ENCODE assay signal across 1 cellular context in genomic region chr17:77086433-77087010, GRCh38.
TF ChIP-seq lines count a peak whose summit lies in the region.

No MANE protein-coding gene starts in this region.

TF ChIP-seq in K562, 482 proteins besides CTCF, POLR2A, EP300 and RAD21 (continued from another document and continues in another):
- TF ChIP-seq ZHX1 (conservative IDR thresholded peaks at IDR 0.05; ENCODE audit: low read length): no peak
- 0 out of 2 replicates have a peak, but pooled peaks have one; percentile 16 for TF ChIP-seq HDAC2 (IDR thresholded peaks at IDR 0.05)
- no peak for TF ChIP-seq FOXM1 (IDR thresholded peaks at IDR 0.05; ENCODE audit: low read depth)
- no peak for TF ChIP-seq FOXM1 (CRISPR knock-in tag; IDR thresholded peaks at IDR 0.05; ENCODE audit: low read depth)
- TF ChIP-seq TFAP4 (CRISPR knock-in tag; IDR thresholded peaks at IDR 0.05; ENCODE audit: borderline replicate concordance): peak; percentile 58; the same call in 1 of the 2 replicates
- no peak for TF ChIP-seq KLF6 (CRISPR knock-in tag; IDR thresholded peaks at IDR 0.05; ENCODE audit: borderline replicate concordance)
- no peak for TF ChIP-seq FUS (optimal IDR thresholded peaks at IDR 0.05; ENCODE audit: low read depth, low read length)
- TF ChIP-seq ZBTB26 (CRISPR knock-in tag; IDR thresholded peaks at IDR 0.05): no peak
- peak; percentile 58; the same call in 1 of the 2 replicates for TF ChIP-seq CREM (IDR thresholded peaks at IDR 0.05; ENCODE audit: low read depth)
- TF ChIP-seq ADNP (tag; IDR thresholded peaks at IDR 0.05): no peak
- TF ChIP-seq HDAC8 (tag; IDR thresholded peaks at IDR 0.05): no peak
- TF ChIP-seq ZNF696 (CRISPR knock-in tag; conservative IDR thresholded peaks at IDR 0.05): no peak
- peak; percentile 50 for TF ChIP-seq DEAF1 (CRISPR knock-in tag; IDR thresholded peaks at IDR 0.05)
- TF ChIP-seq STAG1 (CRISPR knock-in tag; IDR thresholded peaks at IDR 0.05; ENCODE audit: borderline replicate concordance): peak; percentile 47; the same call in 1 of the 2 replicates
- TF ChIP-seq MNT (conservative IDR thresholded peaks at IDR 0.05): peak; percentile 27 to 31; a peak in 1 of 4 replicates
- no peak for TF ChIP-seq ZNF511 (CRISPR knock-in tag; IDR thresholded peaks at IDR 0.05)
- TF ChIP-seq SMAD1 (IDR thresholded peaks at IDR 0.05; ENCODE audit: low read depth, low read length, partially characterized antibody): no peak
- no peak for TF ChIP-seq HOMEZ (CRISPR knock-in tag; IDR thresholded peaks at IDR 0.05)
- no peak for TF ChIP-seq ZNF253 (CRISPR knock-in tag; conservative IDR thresholded peaks at IDR 0.05)
- no peak for TF ChIP-seq CREB1 (IDR thresholded peaks at IDR 0.05)
- TF ChIP-seq CREB1 (CRISPR knock-in tag; IDR thresholded peaks at IDR 0.05): peak; percentile 41; the same call in 1 of the 2 replicates
- TF ChIP-seq FOXO4 (CRISPR knock-in tag; IDR thresholded peaks at IDR 0.05): no peak
- no peak for TF ChIP-seq ATF1 (CRISPR knock-in tag; IDR thresholded peaks at IDR 0.05)
- 0 out of 2 replicates have a peak, but pooled peaks have one; percentile 11 for TF ChIP-seq ATF1 (tag; IDR thresholded peaks at IDR 0.05)
- TF ChIP-seq UBTF (IDR thresholded peaks at IDR 0.05; ENCODE audit: borderline replicate concordance in 1 of 2, low read depth in 2 of 2, low read length in 2 of 2): no peak
- no peak for TF ChIP-seq MXD1 (CRISPR knock-in tag; IDR thresholded peaks at IDR 0.05; ENCODE audit: borderline replicate concordance, poor library complexity, severe bottlenecking)
- TF ChIP-seq NONO (IDR thresholded peaks at IDR 0.05; ENCODE audit: low read depth in 2 of 2, low read length in 1 of 2): no peak
- no peak for TF ChIP-seq FOXA3 (CRISPR knock-in tag; conservative IDR thresholded peaks at IDR 0.05 in 1 of 2, IDR thresholded peaks at IDR 0.05 in 1 of 2)
- TF ChIP-seq SFPQ (IDR thresholded peaks at IDR 0.05; ENCODE audit: low read depth, low read length): no peak
- no peak for TF ChIP-seq KAT8 (IDR thresholded peaks at IDR 0.05; ENCODE audit: low read depth)
- no peak for TF ChIP-seq CEBPZ (IDR thresholded peaks at IDR 0.05; ENCODE audit: borderline replicate concordance, low read depth, low read length)
- no peak for TF ChIP-seq SREBF2 (CRISPR knock-in tag; IDR thresholded peaks at IDR 0.05)
- TF ChIP-seq POLR3G (IDR thresholded peaks at IDR 0.05; ENCODE audit: extremely low read depth, insufficient read length, insufficient replicate concordance): no peak
- TF ChIP-seq ZNF263 (CRISPR knock-in tag; IDR thresholded peaks at IDR 0.05; ENCODE audit: borderline replicate concordance): no peak
- TF ChIP-seq IFI16 (CRISPR knock-in tag; IDR thresholded peaks at IDR 0.05): no peak
- TF ChIP-seq ZKSCAN1 (IDR thresholded peaks at IDR 0.05; ENCODE audit: low read depth, low read length): no peak
- no peak for TF ChIP-seq ZNF79 (CRISPR knock-in tag; IDR thresholded peaks at IDR 0.05; ENCODE audit: low read depth)
- no peak for TF ChIP-seq TFAM (CRISPR knock-in tag; conservative IDR thresholded peaks at IDR 0.05)
